14 cellular contexts compared by ENCODE assay signal in genomic region chr20:62360854-62361798, GRCh38. TPM values are rescaled to one million over a fixed set of nuclear protein-coding genes. Genes with fewer than 3 reads are reported as not detected.
A peak's percentile ranks its signal among the peaks of the same experiment; 100 is the strongest.
DNase-seq lines count a peak whose midpoint lies in the region; ATAC-seq and TF ChIP-seq lines count a peak whose summit lies in the region.
"Had no signal": no experiment of that assay in that cellular context is flagged by ENCODE, and none has a peak within 500 bp of the region (broad histone marks: within the 10 kb centered on the region; RNA-seq: fewer than 3 reads in every experiment).

No MANE protein-coding gene starts in this region.

- H3K27ac Mint-ChIP-seq in Calu3 (ENCODE audit: unreplicated experiment), result peak overlapping the region; percentile 94
- H3K27ac Mint-ChIP-seq in progenitor cell of endocrine pancreas, result peak overlapping the region; percentile 97
- H3K27ac Mint-ChIP-seq in stimulated activated effector memory CD8-positive, alpha-beta T cell treated with anti-CD3 and anti-CD28 coated beads, Interleukin-12 subunit alpha, Interleukin-12 subunit beta, amount 100 ng/mL, for 72 hours, result no peak overlapping the region
- H3K27ac Mint-ChIP-seq: activated CD4-positive, alpha-beta memory T cell treated with anti-CD3 and anti-CD28 coated beads for 36 hours; naive thymus-derived CD8-positive, alpha-beta T cell had no signal

- intact Hi-C loops in Calu3 (cut with micrococcal nuclease; ENCODE audit: unreplicated experiment) (no loop called here), left ventricle myocardium superior (cut with micrococcal nuclease) (no loop called here)

- in situ Hi-C loops in GM13976 (cut with MboI; ENCODE audit: low sequenced_read_pairs, unreplicated experiment), result no loop called here

- ATAC-seq in RWPE2 (ENCODE audit: low read depth), result peak; percentile 9
- no peak for ATAC-seq in left ventricle myocardium superior
- ATAC-seq in stimulated activated effector memory CD8-positive, alpha-beta T cell treated with anti-CD3 and anti-CD28 coated beads, Interleukin-12 subunit alpha, Interleukin-12 subunit beta, amount 100 ng/mL, for 72 hours, result no peak
- no peak for ATAC-seq in GM18870 (IDR thresholded peaks at IDR 0.05; ENCODE audit: unreplicated experiment)
- ATAC-seq: foreskin keratinocyte; naive thymus-derived CD8-positive, alpha-beta T cell had no signal

- no peaks in the 10 kb centered on the region for H3K27me3 ChIP-seq in RWPE2 (ENCODE audit: insufficient read depth, poor library complexity, severe bottlenecking)
- H3K27me3 ChIP-seq: foreskin keratinocyte had no signal

- no peak for TF ChIP-seq CTCF in Calu3 (IDR thresholded peaks at IDR 0.05; ENCODE audit: unreplicated experiment)
- no peak for TF ChIP-seq CTCF in RWPE2 (IDR thresholded peaks at IDR 0.05; ENCODE audit: poor library complexity, severe bottlenecking)
- no peak for TF ChIP-seq CTCF in progenitor cell of endocrine pancreas (IDR thresholded peaks at IDR 0.05; ENCODE audit: unreplicated experiment)
- no peak for TF ChIP-seq CTCF in GM13976 (IDR thresholded peaks at IDR 0.05; ENCODE audit: borderline replicate concordance, control extremely low read depth, extremely low read depth, insufficient read depth, missing control alignments)

- H3K9me3 ChIP-seq in RWPE2 (ENCODE audit: severe bottlenecking), result no peaks in the 10 kb centered on the region
- H3K9me3 ChIP-seq: BLaER1 treated with 17β-estradiol and CSF1 and Interleukin-3, amounts not matched to agents 10 nM and 100 nM; SJSA1 had no signal

- BruUV-seq in Calu3 (replicated peaks; lab: Mats Ljungman, UMichigan), result no TSS peak

- H3K4me3 ChIP-seq in RWPE2 (ENCODE audit: severe bottlenecking), result no peak overlapping the region
- H3K4me3 ChIP-seq: BLaER1 treated with 17β-estradiol and CSF1 and Interleukin-3, amounts not matched to agents 10 nM and 100 nM; SJSA1 had no signal

- peaks cover 98% of the 10 kb centered on the region for H3K36me3 Mint-ChIP-seq in Calu3 (ENCODE audit: insufficient read depth, unreplicated experiment)
- H3K36me3 Mint-ChIP-seq in progenitor cell of endocrine pancreas (ENCODE audit: insufficient read depth), result no peaks in the 10 kb centered on the region
- no peaks in the 10 kb centered on the region for H3K36me3 Mint-ChIP-seq in stimulated activated effector memory CD8-positive, alpha-beta T cell treated with anti-CD3 and anti-CD28 coated beads, Interleukin-12 subunit alpha, Interleukin-12 subunit beta, amount 100 ng/mL, for 72 hours
- H3K36me3 Mint-ChIP-seq: activated CD4-positive, alpha-beta memory T cell treated with anti-CD3 and anti-CD28 coated beads for 36 hours; naive thymus-derived CD8-positive, alpha-beta T cell had no signal

- H3K27me3 Mint-ChIP-seq in Calu3 (ENCODE audit: unreplicated experiment), result no peaks in the 10 kb centered on the region
- no peaks in the 10 kb centered on the region for H3K27me3 Mint-ChIP-seq in progenitor cell of endocrine pancreas

- peaks cover 80% of the 10 kb centered on the region for H3K36me3 ChIP-seq in RWPE2 (ENCODE audit: low read depth)
- H3K36me3 ChIP-seq: BLaER1 treated with 17β-estradiol and CSF1 and Interleukin-3, amounts not matched to agents 10 nM and 100 nM; SJSA1 had no signal

- peak; percentile 82 for DNase-seq in Calu3
- DNase-seq in RWPE2 (ENCODE audit: low spot score), result peak; percentile 98
- DNase-seq in left ventricle myocardium superior, result peak; percentile 51
- DNase-seq in progenitor cell of endocrine pancreas (ENCODE audit: low spot score, unreplicated experiment), result no peak
- DNase-seq in NK-92 (lab: John Stamatoyannopoulos, UW; ENCODE audit: unreplicated experiment), result no peak
- no peak for DNase-seq in stimulated activated effector memory CD8-positive, alpha-beta T cell treated with anti-CD3 and anti-CD28 coated beads, Interleukin-12 subunit alpha, Interleukin-12 subunit beta, amount 100 ng/mL, for 72 hours (ENCODE audit: low spot score in 2 of 2)
- no peak for DNase-seq in GM13976 (ENCODE audit: low spot score)
- DNase-seq: activated CD4-positive, alpha-beta memory T cell treated with anti-CD3 and anti-CD28 coated beads for 36 hours; foreskin keratinocyte; NCI-H1105 treated with DMSO at 0.1 percent for 48 hours had no signal

- H3K4me1 Mint-ChIP-seq in Calu3 (ENCODE audit: low read depth, unreplicated experiment) (peaks cover 90% of the 10 kb centered on the region), progenitor cell of endocrine pancreas (ENCODE audit: low read depth) (peaks cover 34% of the 10 kb centered on the region)
- H3K4me1 Mint-ChIP-seq in stimulated activated effector memory CD8-positive, alpha-beta T cell treated with anti-CD3 and anti-CD28 coated beads, Interleukin-12 subunit alpha, Interleukin-12 subunit beta, amount 100 ng/mL, for 72 hours, result peaks cover 7% of the 10 kb centered on the region

- CTCF ChIA-PET in Calu3 (lab: Charles Lee), result interaction anchor here (0.6 to 1.7 kb wide), 6 partner anchors 9 to 433 kb away, joined by 3 to 9 read pairs (median 6); no protein-coding TSS in a partner anchor

- H3K9me3 Mint-ChIP-seq in Calu3 (ENCODE audit: low read depth, unreplicated experiment), result no peaks in the 10 kb centered on the region
- no peaks in the 10 kb centered on the region for H3K9me3 Mint-ChIP-seq in progenitor cell of endocrine pancreas (ENCODE audit: low read depth)
- H3K9me3 Mint-ChIP-seq in stimulated activated effector memory CD8-positive, alpha-beta T cell treated with anti-CD3 and anti-CD28 coated beads, Interleukin-12 subunit alpha, Interleukin-12 subunit beta, amount 100 ng/mL, for 72 hours, result no peaks in the 10 kb centered on the region
- H3K9me3 Mint-ChIP-seq: activated CD4-positive, alpha-beta memory T cell treated with anti-CD3 and anti-CD28 coated beads for 36 hours; naive thymus-derived CD8-positive, alpha-beta T cell had no signal

- peaks cover 86% of the 10 kb centered on the region for H3K4me1 ChIP-seq in RWPE2 (ENCODE audit: insufficient read depth, poor library complexity, severe bottlenecking)

- peak overlapping the region; percentile 99 for H3K27ac ChIP-seq in RWPE2 (ENCODE audit: poor library complexity, severe bottlenecking)
- H3K27ac ChIP-seq: BLaER1 treated with 17β-estradiol and CSF1 and Interleukin-3, amounts not matched to agents 10 nM and 100 nM; foreskin keratinocyte; SJSA1 had no signal

- H3K4me3 Mint-ChIP-seq in Calu3 (ENCODE audit: low read depth, unreplicated experiment) (peak overlapping the region; percentile 79), progenitor cell of endocrine pancreas (ENCODE audit: low read depth) (no peak overlapping the region)
- H3K4me3 Mint-ChIP-seq in stimulated activated effector memory CD8-positive, alpha-beta T cell treated with anti-CD3 and anti-CD28 coated beads, Interleukin-12 subunit alpha, Interleukin-12 subunit beta, amount 100 ng/mL, for 72 hours, result no peak overlapping the region
- H3K4me3 Mint-ChIP-seq: activated CD4-positive, alpha-beta memory T cell treated with anti-CD3 and anti-CD28 coated beads for 36 hours; naive thymus-derived CD8-positive, alpha-beta T cell had no signal

RNA-seq across cellular contexts. Expression of gene LAMA5, which starts 6.0 kb away (rescaled TPM):
- total RNA-seq in Calu3 (2022) (740 and 763 TPM in 2 replicates), left ventricle myocardium superior (110 TPM), progenitor cell of endocrine pancreas (248 and 252 TPM in 2 replicates)

RNA-seq across cellular contexts. Expression of gene RPS21, which starts 25.8 kb away (rescaled TPM):
- total RNA-seq in Calu3 (2022) (1,920 and 1,936 TPM in 2 replicates), left ventricle myocardium superior (693 TPM), progenitor cell of endocrine pancreas (1,160 and 1,251 TPM in 2 replicates)

RNA-seq across cellular contexts. Expression of gene CABLES2, which starts 46.0 kb away (rescaled TPM):
- total RNA-seq in Calu3 (2022) (12.2 and 13.6 TPM in 2 replicates), left ventricle myocardium superior (19.1 TPM), progenitor cell of endocrine pancreas (20.4 and 21.7 TPM in 2 replicates)

RNA-seq across cellular contexts. Expression of gene ADRM1, which starts 58.3 kb away (rescaled TPM):
- total RNA-seq in Calu3 (2022), result 222 and 227 TPM in 2 replicates
- total RNA-seq in left ventricle myocardium superior, result 75.5 TPM
- total RNA-seq in progenitor cell of endocrine pancreas, result 66.2 and 67.1 TPM in 2 replicates

Comparison
In these comparisons a context has a peak if more than half of its experiments do, and no peak if none do; other contexts are left out.
1. DNase-seq: peak in Calu3 (single experiment), RWPE2 (single experiment) and left ventricle myocardium superior (single experiment); none in progenitor cell of endocrine pancreas (single experiment), NK-92 (single experiment), stimulated activated effector memory CD8-positive, alpha-beta T cell treated with anti-CD3 and anti-CD28 coated beads, Interleukin-12 subunit alpha, Interleukin-12 subunit beta, amount 100 ng/mL, for 72 hours (0 of 2) and GM13976 (single experiment).